ENCODE assay signal across 12 cellular contexts in genomic region chr17:73827627-73828241, GRCh38.
A peak's percentile ranks its signal among the peaks of the same experiment; 100 is the strongest.
DNase-seq lines count a peak whose midpoint lies in the region; ATAC-seq and TF ChIP-seq lines count a peak whose summit lies in the region.
"Had no signal": no experiment of that assay in that cellular context is flagged by ENCODE, and none has a peak within 500 bp of the region (broad histone marks: within the 10 kb centered on the region; RNA-seq: fewer than 3 reads in every experiment).

No MANE protein-coding gene starts in this region.

- H3K36me3 ChIP-seq in RWPE2 (ENCODE audit: low read depth) (no peaks in the 10 kb centered on the region), sigmoid colon (no peaks in the 10 kb centered on the region)
- H3K36me3 ChIP-seq: thoracic aorta had no signal

- H3K9me3 ChIP-seq in RWPE2 (ENCODE audit: severe bottlenecking) (no peaks in the 10 kb centered on the region), sigmoid colon (no peaks in the 10 kb centered on the region)
- H3K9me3 ChIP-seq: thoracic aorta had no signal

- TF ChIP-seq CTCF in RWPE2 (IDR thresholded peaks at IDR 0.05; ENCODE audit: poor library complexity, severe bottlenecking) (no peak), sigmoid colon (IDR thresholded peaks at IDR 0.05) (no peak)

- H3K27ac ChIP-seq in RWPE2 (ENCODE audit: poor library complexity, severe bottlenecking), result peak overlapping the region; percentile 32
- no peak overlapping the region for H3K27ac ChIP-seq in sigmoid colon
- H3K27ac ChIP-seq: thoracic aorta had no signal

- H3K4me3 ChIP-seq in RWPE2 (ENCODE audit: severe bottlenecking), result no peak overlapping the region
- no peak overlapping the region for H3K4me3 ChIP-seq in sigmoid colon
- H3K4me3 ChIP-seq: thoracic aorta had no signal

- ATAC-seq in RWPE2 (ENCODE audit: low read depth) (peak; percentile 61), esophagus mucosa (peak; percentile 51), GM21825 (IDR thresholded peaks at IDR 0.05; ENCODE audit: unreplicated experiment) (no peak)

- 13 to 44% methylated on average over 15 of the region's 15 CpGs for WGBS in sigmoid colon, 2 donors

- TF ChIP-seq EP300 in sigmoid colon (IDR thresholded peaks at IDR 0.05), result no peak

- peak; percentile 48 for DNase-seq in SIG-M5 treated with dmso at 0.1 percent for 504 hours (lab: John Stamatoyannopoulos, UW; ENCODE audit: unreplicated experiment)
- DNase-seq in SIG-M5 (lab: John Stamatoyannopoulos, UW), result no peak
- no peak for DNase-seq in RWPE2 (ENCODE audit: low spot score)
- peak; percentile 46 for DNase-seq in sigmoid colon
- DNase-seq in NCI-H2107 treated with DMSO at 0.1 percent for 48 hours (lab: John Stamatoyannopoulos, UW; ENCODE audit: unreplicated experiment), result no peak
- no peak for DNase-seq in NCI-H526 (lab: John Stamatoyannopoulos, UW)
- DNase-seq: ACHN, NCI-H526 treated with DMSO at 0.1 percent for 48 hours, SW 1271 had no signal

- intact Hi-C loops in sigmoid colon (cut with DNase I), result no loop called here

- no peak for TF ChIP-seq POLR2A in sigmoid colon (IDR thresholded peaks at IDR 0.05)

- H3K27me3 ChIP-seq in RWPE2 (ENCODE audit: insufficient read depth, poor library complexity, severe bottlenecking), result no peaks in the 10 kb centered on the region
- peaks cover 0 to 9% (median 0%) of the 10 kb centered on the region in 3 donors for H3K27me3 ChIP-seq in sigmoid colon

- H3K4me1 ChIP-seq in RWPE2 (ENCODE audit: insufficient read depth, poor library complexity, severe bottlenecking) (peaks cover 9% of the 10 kb centered on the region), sigmoid colon (no peaks in the 10 kb centered on the region)

Comparison
In these comparisons a context has a peak if more than half of its experiments do, and no peak if none do; other contexts are left out.
1. DNase-seq: peak in SIG-M5 treated with dmso at 0.1 percent for 504 hours (single experiment) and sigmoid colon (single experiment); none in SIG-M5 (single experiment), RWPE2 (single experiment), NCI-H2107 treated with DMSO at 0.1 percent for 48 hours (single experiment) and NCI-H526 (0 of 2).